In the genomic region with DNA sequence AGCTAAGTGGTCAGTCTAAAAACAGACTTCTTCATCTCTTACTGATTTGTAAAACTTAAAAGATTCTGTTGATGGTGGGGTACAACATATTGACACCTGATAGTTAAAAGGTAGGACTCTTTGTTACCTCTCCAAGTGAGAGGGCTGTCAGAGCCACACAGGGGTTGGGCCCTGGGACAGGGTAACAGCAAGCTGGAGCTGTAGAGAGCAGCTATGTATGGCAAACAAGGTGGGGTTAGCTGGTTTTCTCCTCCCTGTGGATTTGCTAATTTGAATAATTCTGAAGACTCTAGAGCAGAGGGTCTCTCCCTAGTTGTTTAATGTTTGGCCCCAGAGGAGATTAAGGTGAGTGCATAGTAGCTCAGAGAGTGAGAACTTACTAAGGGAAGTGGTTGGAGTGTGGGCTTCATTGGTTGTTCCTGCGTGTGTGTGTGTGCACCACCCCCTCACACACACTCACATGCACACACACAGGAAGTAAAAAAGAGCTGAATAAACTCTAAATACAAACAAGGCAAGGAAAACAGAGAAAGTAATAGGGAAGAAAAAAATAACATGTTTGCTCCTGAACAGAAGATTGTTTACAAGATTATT, we compare ENCODE assay signal across 9 cellular contexts. TPM values are rescaled to one million over a fixed set of nuclear protein-coding genes. Genes with fewer than 3 reads are reported as not detected.
DNase-seq lines count a peak whose midpoint lies in the region; ATAC-seq lines count a peak whose summit lies in the region.
"Had no signal": no experiment of that assay in that cellular context is flagged by ENCODE, and none has a peak within 500 bp of the region (broad histone marks: within the 10 kb centered on the region; RNA-seq: fewer than 3 reads in every experiment).

No MANE protein-coding gene starts in this region.

- H3K4me1 ChIP-seq in mesendoderm (ENCODE audit: control insufficient read depth, low read depth, low read length) = no peaks in the 10 kb centered on the region

- no peak overlapping the region for H3K27ac ChIP-seq in mesendoderm (ENCODE audit: low read depth, low read length)

- H2AK5ac ChIP-seq in mesendoderm (ENCODE audit: low read length) = no peak overlapping the region

- H3K36me3 ChIP-seq in mesendoderm (ENCODE audit: control insufficient read depth, insufficient read depth, low read length) = no peaks in the 10 kb centered on the region

- DNase-seq in mesendoderm (peak; percentile 26), SHP77 treated with DMSO at 0.1 percent for 48 hours (lab: John Stamatoyannopoulos, UW) (no peak), inferior parietal cortex (ENCODE audit: extremely low spot score) (no peak), midbrain (lab: John Stamatoyannopoulos, UW) (no peak)
- DNase-seq in stimulated activated CD4-positive, alpha-beta T cell treated with anti-CD3 and anti-CD28 coated beads, Interleukin-1b, Interleukin-23, amount 100 ng/mL, for 48 hours = no peak
- DNase-seq: activated effector memory CD4-positive, alpha-beta T cell treated with anti-CD3 and anti-CD28 coated beads, Interleukin-2, amount 50 U/mL, for 16 hours had no signal

- no peak overlapping the region for H3K4ac ChIP-seq in mesendoderm (ENCODE audit: low read depth, low read length)

- H3K23ac ChIP-seq in mesendoderm (ENCODE audit: low read length) = no peak overlapping the region

- no peak overlapping the region for H3K18ac ChIP-seq in mesendoderm (ENCODE audit: low read length)

- no peak overlapping the region for H3K56ac ChIP-seq in mesendoderm (ENCODE audit: low read length)

- ATAC-seq in GM18861 (IDR thresholded peaks at IDR 0.05; ENCODE audit: unreplicated experiment) = peak; percentile 98
- peak; percentile 93 for ATAC-seq in GM21717 (IDR thresholded peaks at IDR 0.05; ENCODE audit: unreplicated experiment)
- peak; percentile 88 for ATAC-seq in HG03521 (IDR thresholded peaks at IDR 0.05; ENCODE audit: unreplicated experiment)

- H3K79me1 ChIP-seq in mesendoderm (ENCODE audit: low read length) = no peaks in the 10 kb centered on the region

- H2BK15ac ChIP-seq in mesendoderm (replicated peaks; ENCODE audit: low read depth) = no peak overlapping the region

- H2BK5ac ChIP-seq in mesendoderm (ENCODE audit: low read length) = no peak overlapping the region

- H4K8ac ChIP-seq in mesendoderm (ENCODE audit: low read depth, low read length) = peak overlapping the region; percentile 39

- H2BK120ac ChIP-seq in mesendoderm (ENCODE audit: low read depth, low read length) = no peak overlapping the region

- WGBS in mesendoderm (ENCODE audit: extremely low coverage, insufficient coverage, low lambda C conversion rate) = no CpG with 5 or more reads among the region's 1 CpG

- H3K4me2 ChIP-seq in mesendoderm (ENCODE audit: low read length) = no peak overlapping the region

- H3K4me3 ChIP-seq in mesendoderm (ENCODE audit: low read length) = no peak overlapping the region

- H4K5ac ChIP-seq in mesendoderm (ENCODE audit: low read length) = no peak overlapping the region

- no peak overlapping the region for H3K9ac ChIP-seq in mesendoderm (ENCODE audit: low read length)

- no peaks in the 10 kb centered on the region for H3K79me2 ChIP-seq in mesendoderm (ENCODE audit: control insufficient read depth, insufficient read depth, low read length)

- no peaks in the 10 kb centered on the region for H3K27me3 ChIP-seq in mesendoderm (ENCODE audit: insufficient read depth, low read length, poor library complexity)

RNA-seq across cellular contexts. Expression of a gene that starts 9.2 kb away (rescaled TPM):
- polyA plus RNA-seq in mesendoderm (2013, experiment 1 of 2) = 2.1 TPM
- 2.3 TPM for polyA plus RNA-seq in mesendoderm (2013, experiment 2 of 2)

RNA-seq across cellular contexts. Expression of a gene that starts 31.6 kb away (rescaled TPM):
- 17.5 TPM for polyA plus RNA-seq in mesendoderm (2013, experiment 1 of 2)
- polyA plus RNA-seq in mesendoderm (2013, experiment 2 of 2) = 17.6 TPM
